In the genomic region with DNA sequence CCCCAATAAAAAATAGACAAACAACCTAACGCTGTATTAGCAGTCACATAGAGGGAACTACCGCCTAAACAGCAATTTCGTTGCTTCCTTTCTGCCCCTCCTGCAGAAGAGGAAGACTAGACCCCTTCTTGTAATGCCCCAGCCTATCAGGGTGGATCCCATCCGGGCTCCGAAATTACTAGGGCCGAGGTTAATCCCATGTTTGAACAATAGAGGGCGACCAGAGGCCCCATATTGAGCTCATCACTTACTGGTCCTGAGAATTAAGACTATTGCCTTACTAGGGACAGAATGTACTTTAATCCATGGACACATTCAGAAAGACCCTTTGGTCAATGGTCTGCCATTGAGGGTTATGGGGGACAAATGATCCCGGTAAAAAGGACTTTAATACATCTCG, we compare ENCODE assay signal across 8 cellular contexts. TPM values are rescaled to one million over a fixed set of nuclear protein-coding genes. Genes with fewer than 3 reads are reported as not detected.
DNase-seq lines count a peak whose midpoint lies in the region; ATAC-seq, FAIRE-seq and TF ChIP-seq lines count a peak whose summit lies in the region.

No MANE protein-coding gene starts in this region.

- intact Hi-C loops in A673 (cut with micrococcal nuclease; ENCODE audit: unreplicated experiment): loop anchor here (10.0 kb wide), 1 partner anchor 412 kb away; no protein-coding TSS in a partner anchor
- intact Hi-C loops in left colon (cut with DNase I, micrococcal nuclease): no loop called here

- no peaks in the 10 kb centered on the region for H3K4me1 ChIP-seq in A673 (ENCODE audit: insufficient read depth, low read length, poor library complexity, severe bottlenecking)

- CTCF ChIA-PET in A673 (lab: Charles Lee): interaction anchor here (0.5 to 1.0 kb wide), 5 partner anchors 386 to 712 kb away, joined by 3 to 12 read pairs (median 3); no protein-coding TSS in a partner anchor

- TF ChIP-seq CTCF in A673 (conservative IDR thresholded peaks at IDR 0.05; ENCODE audit: low read depth, low read length) (peak; percentile 66), VCaP (conservative IDR thresholded peaks at IDR 0.05) (peak; percentile 79), cardiac fibroblast (IDR thresholded peaks at IDR 0.05; ENCODE audit: low read depth, low read length) (peak; percentile 50)

- peak; percentile 62 for DNase-seq in A673 (ENCODE audit: low spot score)
- no peak for DNase-seq in GM12892 (ENCODE audit: insufficient read length)
- DNase-seq in LoVo (ENCODE audit: low spot score): peak; percentile 30
- DNase-seq in cardiac fibroblast (ENCODE audit: low read depth in 2 of 2): peak; percentile 57 to 64
- DNase-seq in left colon: peak in 1 of 2 donors; percentile 43
- DNase-seq in stimulated activated CD4-positive, alpha-beta T cell treated with anti-CD3 and anti-CD28 coated beads, TNF-alpha, amount 100 ng/mL, for 48 hours (ENCODE audit: low read depth in 3 of 3): peak in 2 of 3 donors; percentile 4 to 20

- H3K4me3 ChIP-seq in A673 (ENCODE audit: low read depth, low read length, poor library complexity, severe bottlenecking): no peak overlapping the region
- H3K4me3 ChIP-seq in cardiac fibroblast (replicated peaks in 1 of 2; ENCODE audit: low read depth in 2 of 2, low read length in 2 of 2): no peak overlapping the region

- no TSS peak for BruUV-seq in A673 (replicated peaks; lab: Mats Ljungman, UMichigan)

- H3K27me3 ChIP-seq in A673 (replicated peaks; ENCODE audit: insufficient read depth, low read depth, low read length, poor library complexity): no peaks in the 10 kb centered on the region

- no peak overlapping the region for H3K27ac ChIP-seq in A673 (ENCODE audit: low read depth, low read length, poor library complexity, severe bottlenecking)
- H3K27ac ChIP-seq in VCaP: peak overlapping the region; percentile 38; the same call in 1 of the 2 replicates

- H3K9me3 ChIP-seq in A673 (ENCODE audit: low read depth, low read length, poor library complexity, severe bottlenecking): no peaks in the 10 kb centered on the region

- peak; percentile 86 for FAIRE-seq in GM12892 (lab: Jason Lieb, UNC)

- no peak for TF ChIP-seq POLR2A in GM12892 (IDR thresholded peaks at IDR 0.05; ENCODE audit: low read depth, low read length)

- H3K36me3 ChIP-seq in A673 (ENCODE audit: insufficient read depth, low read length, poor library complexity, severe bottlenecking): no peaks in the 10 kb centered on the region

- ATAC-seq in left colon: peak; percentile 84
- ATAC-seq in HG02571 (IDR thresholded peaks at IDR 0.05; ENCODE audit: unreplicated experiment): no peak

- POLR2A ChIA-PET in A673 (lab: Charles Lee; ENCODE audit: low non-redundant PET): no interaction called here

RNA-seq across cellular contexts. Expression of gene ZNF630, which starts 11.8 kb away (rescaled TPM):
- total RNA-seq in A673 (2021) (0.31 and 1.6 TPM in 2 replicates), left colon (1 to 10 TPM; 2.5 to 3.3 TPM)
- polyA plus RNA-seq in GM12892 (2012; ENCODE audit: missing spikeins): 1.6 TPM

RNA-seq across cellular contexts. Expression of gene SPACA5B, which starts 47.2 kb away (rescaled TPM):
- total RNA-seq in A673 (2021) (not detected in 2 replicates), left colon (not detected)
- not detected for polyA plus RNA-seq in GM12892 (2012; ENCODE audit: missing spikeins)
